25 cellular contexts compared by ENCODE assay signal in genomic region chr14:33636715-33637114, GRCh38.
"Had no signal": no experiment of that assay in that cellular context is flagged by ENCODE, and none has a peak within 500 bp of the region (broad histone marks: within the 10 kb centered on the region; RNA-seq: fewer than 3 reads in every experiment).

No MANE protein-coding gene starts in this region.

- H3K4me3 Mint-ChIP-seq: central memory CD8-positive, alpha-beta T cell; dendritic cell treated with granulocyte-macrophage colony-stimulating factor and Interleukin-4, amounts not matched to agents 40 ng/mL and 50 ng/mL, for 4 days; natural killer cell; neural crest cell; stimulated activated naive B cell treated with anti-CD40 and anti-IgM and Interleukin-4, amounts not matched to agents 10 μg/mL and 1 μg/mL and 100 μg/mL, for 72 hours; stimulated activated naive CD8-positive, alpha-beta T cell treated with anti-CD3 and anti-CD28 coated beads, Interleukin-15, amount 100 ng/mL, for 72 hours had no signal

- ATAC-seq: heart left ventricle; left ventricle myocardium superior; lower lobe of right lung; natural killer cell; right cardiac atrium; stimulated activated naive B cell treated with anti-CD40 and anti-IgM and Interleukin-4, amounts not matched to agents 10 μg/mL and 1 μg/mL and 100 μg/mL, for 72 hours; stimulated activated naive CD8-positive, alpha-beta T cell treated with anti-CD3 and anti-CD28 coated beads, Interleukin-15, amount 100 ng/mL, for 72 hours; upper lobe of right lung had no signal

- H3K27me3 ChIP-seq: colonic mucosa, suprapubic skin, transverse colon, upper lobe of right lung, uterus had no signal

- FAIRE-seq: endometrium, frontal cortex had no signal

- H3K9ac ChIP-seq: parathyroid adenoma had no signal

- H3K36me3 ChIP-seq: colonic mucosa, heart left ventricle, lower lobe of right lung, prostate gland, suprapubic skin, transverse colon, upper lobe of right lung, uterus had no signal

- H3K9me3 Mint-ChIP-seq: dendritic cell treated with granulocyte-macrophage colony-stimulating factor and Interleukin-4, amounts not matched to agents 40 ng/mL and 50 ng/mL, for 4 days; neural crest cell; stimulated activated naive B cell treated with anti-CD40 and anti-IgM and Interleukin-4, amounts not matched to agents 10 μg/mL and 1 μg/mL and 100 μg/mL, for 72 hours had no signal

- H3K4me1 ChIP-seq: colonic mucosa, heart left ventricle, lower lobe of right lung, parathyroid adenoma, prostate gland, suprapubic skin, transverse colon, upper lobe of right lung, uterus had no signal

- H3K36me3 Mint-ChIP-seq: natural killer cell; stimulated activated naive B cell treated with anti-CD40 and anti-IgM and Interleukin-4, amounts not matched to agents 10 μg/mL and 1 μg/mL and 100 μg/mL, for 72 hours had no signal

- H3K4me2 ChIP-seq: hepatocyte had no signal

- H3K9me3 ChIP-seq: colonic mucosa, heart left ventricle, lower lobe of right lung, prostate gland, suprapubic skin, transverse colon, upper lobe of right lung, uterus had no signal

- H3K27me3 Mint-ChIP-seq: central memory CD8-positive, alpha-beta T cell; dendritic cell treated with granulocyte-macrophage colony-stimulating factor and Interleukin-4, amounts not matched to agents 40 ng/mL and 50 ng/mL, for 4 days; stimulated activated naive B cell treated with anti-CD40 and anti-IgM and Interleukin-4, amounts not matched to agents 10 μg/mL and 1 μg/mL and 100 μg/mL, for 72 hours; stimulated activated naive CD8-positive, alpha-beta T cell treated with anti-CD3 and anti-CD28 coated beads, Interleukin-15, amount 100 ng/mL, for 72 hours had no signal

- H3K4me1 Mint-ChIP-seq: central memory CD8-positive, alpha-beta T cell; natural killer cell; stimulated activated naive B cell treated with anti-CD40 and anti-IgM and Interleukin-4, amounts not matched to agents 10 μg/mL and 1 μg/mL and 100 μg/mL, for 72 hours; stimulated activated naive CD8-positive, alpha-beta T cell treated with anti-CD3 and anti-CD28 coated beads, Interleukin-15, amount 100 ng/mL, for 72 hours had no signal

- H3K27ac Mint-ChIP-seq: dendritic cell treated with granulocyte-macrophage colony-stimulating factor and Interleukin-4, amounts not matched to agents 40 ng/mL and 50 ng/mL, for 4 days; natural killer cell; stimulated activated naive B cell treated with anti-CD40 and anti-IgM and Interleukin-4, amounts not matched to agents 10 μg/mL and 1 μg/mL and 100 μg/mL, for 72 hours; stimulated activated naive CD8-positive, alpha-beta T cell treated with anti-CD3 and anti-CD28 coated beads, Interleukin-15, amount 100 ng/mL, for 72 hours had no signal

- H2AFZ ChIP-seq: hepatocyte, parathyroid adenoma had no signal

- H3K79me2 ChIP-seq: hepatocyte, parathyroid adenoma had no signal

- H3K4me3 ChIP-seq: colonic mucosa, heart left ventricle, hepatocyte, lower lobe of right lung, prostate gland, skin epidermis, suprapubic skin, transverse colon, upper lobe of right lung, uterus had no signal

- H3K27ac ChIP-seq: colonic mucosa, heart left ventricle, hepatocyte, lower lobe of right lung, parathyroid adenoma, prostate gland, skin epidermis, suprapubic skin, transverse colon, upper lobe of right lung, uterus had no signal

- DNase-seq: colonic mucosa; effector CD8-positive, alpha-beta T cell; erythroblast; heart left ventricle; left ventricle myocardium superior; lower lobe of right lung; natural killer cell; right cardiac atrium; stimulated activated CD4-positive, alpha-beta T cell treated with anti-CD3 and anti-CD28 coated beads, Interleukin-15, amount 100 ng/mL, for 24 hours; stimulated activated CD4-positive, alpha-beta T cell treated with anti-CD3 and anti-CD28 coated beads, Interleukin-2, amount 100 ng/mL, for 48 hours; stimulated activated naive B cell treated with anti-CD40 and anti-IgM and Interleukin-4, amounts not matched to agents 10 μg/mL and 1 μg/mL and 100 μg/mL, for 72 hours; stimulated activated naive CD8-positive, alpha-beta T cell treated with anti-CD3 and anti-CD28 coated beads, Interleukin-15, amount 100 ng/mL, for 72 hours; transverse colon; upper lobe of right lung; uterus had no signal
